Comparison of ENCODE assay signal across 17 cellular contexts in the genomic region with DNA sequence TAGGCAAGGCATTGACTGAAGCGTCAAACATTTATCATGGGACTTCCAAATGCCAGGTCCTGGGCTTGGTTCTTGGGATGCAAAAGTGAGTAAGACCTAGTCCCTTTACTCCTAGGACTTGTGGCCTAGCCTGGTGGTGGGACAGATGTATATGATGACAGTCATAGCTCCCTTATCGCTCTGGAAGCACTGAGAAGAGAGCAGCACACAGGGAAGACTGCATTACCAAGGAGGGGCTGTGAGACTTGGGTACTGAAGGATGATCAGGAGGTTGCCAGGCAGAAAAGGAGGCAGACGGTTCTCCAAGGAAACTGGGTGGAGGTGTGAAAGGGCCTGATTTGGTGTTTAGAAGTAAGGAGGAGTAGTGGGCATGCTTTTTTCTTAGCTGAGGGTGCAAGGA. TPM values are rescaled to one million over a fixed set of nuclear protein-coding genes. Genes with fewer than 3 reads are reported as not detected.
DNase-seq lines count a peak whose midpoint lies in the region; ATAC-seq and TF ChIP-seq lines count a peak whose summit lies in the region.
"Had no signal": no experiment of that assay in that cellular context is flagged by ENCODE, and none has a peak within 500 bp of the region (broad histone marks: within the 10 kb centered on the region; RNA-seq: fewer than 3 reads in every experiment).

No MANE protein-coding gene starts in this region.

- in situ Hi-C loops in GM13977 (cut with MboI; ENCODE audit: low pct_unique_long_range_greater_than_20kb, low sequenced_read_pairs, unreplicated experiment): no loop called here

- H3K4me1 ChIP-seq in cardiac muscle cell (ENCODE audit: low read depth) (peaks cover 37% of the 10 kb centered on the region), mesodermal cell (ENCODE audit: control insufficient read depth, insufficient read depth, low read length, poor library complexity, severe bottlenecking) (peaks cover 58% of the 10 kb centered on the region), upper lobe of right lung (peaks cover 58% of the 10 kb centered on the region)

- no peak for TF ChIP-seq CTCF in cardiac muscle cell (IDR thresholded peaks at IDR 0.05; ENCODE audit: low read depth, low read length)
- no peak for TF ChIP-seq CTCF in upper lobe of right lung (IDR thresholded peaks at IDR 0.05)
- TF ChIP-seq CTCF in GM13977 (IDR thresholded peaks at IDR 0.05; ENCODE audit: extremely low read depth, insufficient read depth, missing control alignments): no peak

- H3K27ac ChIP-seq in cardiac muscle cell (peak overlapping the region; percentile 94), angular gyrus (ENCODE audit: low read depth, low read length) (peak overlapping the region; percentile 6), mesodermal cell (ENCODE audit: low read depth, low read length, severe bottlenecking) (peak overlapping the region; percentile 43), upper lobe of right lung (peak overlapping the region; percentile 32)
- H3K27ac ChIP-seq: suprapubic skin had no signal

- H3K36me3 ChIP-seq in cardiac muscle cell (no peaks in the 10 kb centered on the region), mesodermal cell (ENCODE audit: control insufficient read depth, insufficient read depth, low read length) (peaks cover 81% of the 10 kb centered on the region), upper lobe of right lung (no peaks in the 10 kb centered on the region)
- H3K36me3 ChIP-seq: HAP-1, suprapubic skin had no signal

- ATAC-seq in upper lobe of right lung: no peak
- ATAC-seq in HG03342 (IDR thresholded peaks at IDR 0.05; ENCODE audit: unreplicated experiment): no peak
- ATAC-seq: PC-3 had no signal

- DNase-seq in cardiac muscle cell (ENCODE audit: low read depth in 1 of 2, low spot score in 1 of 2): no peak
- no peak for DNase-seq in cardiac septum (ENCODE audit: low spot score)
- DNase-seq in upper lobe of right lung: peak; percentile 7
- DNase-seq in activated effector memory CD4-positive, alpha-beta T cell treated with anti-CD3 and anti-CD28 coated beads, Interleukin-2, amount 50 U/mL, for 16 hours: no peak
- no peak for DNase-seq in GM13977 (ENCODE audit: low spot score)
- DNase-seq: dermis blood vessel endothelial cell, EL, mammary epithelial cell, NCI-H187 treated with DMSO at 0.1 percent for 48 hours, NCI-H524 treated with DMSO at 0.1 percent for 48 hours, nucleus accumbens, PC-3 had no signal

- H3K4me3 ChIP-seq in cardiac muscle cell (no peak overlapping the region), mesodermal cell (ENCODE audit: extremely low read depth, insufficient read depth, low read length, poor library complexity, severe bottlenecking) (no peak overlapping the region), upper lobe of right lung (no peak overlapping the region)
- H3K4me3 ChIP-seq: HAP-1, suprapubic skin had no signal

- no peaks in the 10 kb centered on the region for H3K27me3 ChIP-seq in cardiac muscle cell
- H3K27me3 ChIP-seq in upper lobe of right lung: no peaks in the 10 kb centered on the region
- H3K27me3 ChIP-seq: suprapubic skin had no signal

- intact Hi-C loops in cardiac septum (cut with DNase I) (no loop called here), upper lobe of right lung (cut with DNase I) (no loop called here)

- H3K9me3 ChIP-seq in cardiac muscle cell (ENCODE audit: low read depth) (no peaks in the 10 kb centered on the region), mesodermal cell (ENCODE audit: control insufficient read depth, low read length) (no peaks in the 10 kb centered on the region), upper lobe of right lung (no peaks in the 10 kb centered on the region)
- H3K9me3 ChIP-seq: HAP-1, suprapubic skin had no signal

- 57 to 63% methylated on average over 3 of the region's 3 CpGs for WGBS in mesodermal cell (ENCODE audit: insufficient coverage in 2 of 2), 2 experiments

RNA-seq across cellular contexts. Expression of gene MICAL2, which starts 32.5 kb away (rescaled TPM):
- 123 and 178 TPM in 2 replicates for total RNA-seq in cardiac muscle cell
- 153 and 191 TPM in 2 replicates for polyA plus RNA-seq in cardiac muscle cell
- total RNA-seq in cardiac septum: 98.7 TPM
- polyA plus RNA-seq in mesodermal cell (2013, experiment 1 of 2): 99.2 TPM
- 85.1 TPM for polyA plus RNA-seq in mesodermal cell (2013, experiment 2 of 2)
- total RNA-seq in upper lobe of right lung: 197 TPM

Comparison
In these comparisons a context has a peak if more than half of its experiments do, and no peak if none do; other contexts are left out.
1. H3K27ac ChIP-seq: peak in every context shown above with its lines; median percentile 94 in cardiac muscle cell; 43 in mesodermal cell; 32 in upper lobe of right lung; 6 in angular gyrus.